ENCODE assay signal across 10 cellular contexts in the genomic region with DNA sequence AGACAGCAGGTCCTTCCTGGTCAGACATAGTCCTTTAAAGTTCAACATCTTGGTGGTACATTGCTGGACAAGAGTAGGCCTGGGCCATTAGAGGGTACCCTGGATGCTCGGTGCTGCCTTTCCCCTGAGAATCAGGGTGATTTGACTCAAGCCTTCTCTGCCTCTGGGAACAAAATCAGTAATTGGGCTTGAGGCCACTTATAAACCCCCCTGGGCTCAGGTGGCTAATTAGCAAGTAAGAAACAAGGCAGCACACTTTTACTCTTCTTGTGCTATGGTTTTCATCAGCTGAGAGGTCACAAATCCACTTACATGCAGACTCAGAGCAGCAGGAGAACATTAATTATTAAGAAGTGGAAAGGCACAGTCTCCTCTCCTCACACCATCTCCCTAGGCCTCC. TPM values are rescaled to one million over a fixed set of nuclear protein-coding genes. Genes with fewer than 3 reads are reported as not detected.
DNase-seq lines count a peak whose midpoint lies in the region; ATAC-seq, FAIRE-seq and TF ChIP-seq lines count a peak whose summit lies in the region.
"Had no signal": no experiment of that assay in that cellular context is flagged by ENCODE, and none has a peak within 500 bp of the region (broad histone marks: within the 10 kb centered on the region; RNA-seq: fewer than 3 reads in every experiment).

No MANE protein-coding gene starts in this region.

- no peak overlapping the region for H2AFZ ChIP-seq in keratinocyte (ENCODE audit: control insufficient read depth, low read length)

- no peaks in the 10 kb centered on the region for H4K20me1 ChIP-seq in keratinocyte (ENCODE audit: control insufficient read depth, extremely low read depth, insufficient read depth, low read length)

- CTCF ChIA-PET in activated CD4-positive, alpha-beta T cell treated with anti-CD3 and anti-CD28 coated beads for 36 hours (lab: Charles Lee), result no interaction called here

- no peak for DNase-seq in activated CD4-positive, alpha-beta T cell treated with anti-CD3 and anti-CD28 coated beads for 36 hours
- no peak for DNase-seq in activated CD4-positive, alpha-beta T cell treated with anti-CD3 and anti-CD28 coated beads for 48 hours
- DNase-seq in WERI-Rb-1 (no peak), keratinocyte (ENCODE audit: low read depth, low spot score) (no peak), HT-29 (ENCODE audit: low spot score) (no peak), caudate nucleus (lab: John Stamatoyannopoulos, UW) (no peak), NCI-H187 treated with DMSO at 0.1 percent for 48 hours (lab: John Stamatoyannopoulos, UW) (no peak)
- DNase-seq: ACHN had no signal

- H3K9ac ChIP-seq in keratinocyte (ENCODE audit: control insufficient read depth, extremely low read depth, insufficient read depth, low read length) (no peak overlapping the region), stomach smooth muscle (ENCODE audit: low read length in 2 of 2) (no peak overlapping the region)

- H3K4me1 ChIP-seq in keratinocyte (ENCODE audit: control insufficient read depth, extremely low read depth, insufficient read depth, low read length) (peaks cover 53% of the 10 kb centered on the region), stomach smooth muscle (ENCODE audit: control insufficient read depth, insufficient read depth, low read length) (peaks cover 16% of the 10 kb centered on the region)

- H3K4me3 ChIP-seq in WERI-Rb-1 (ENCODE audit: low read depth, low read length) (no peak overlapping the region), keratinocyte (ENCODE audit: control insufficient read depth in 2 of 3, extremely low read depth in 1 of 3, insufficient read depth in 2 of 3, low read depth in 1 of 3, low read length in 3 of 3) (no peak overlapping the region), stomach smooth muscle (ENCODE audit: low read length in 2 of 2) (no peak overlapping the region)
- H3K4me3 ChIP-seq: cardiac muscle cell had no signal

- H3K79me2 ChIP-seq in keratinocyte (ENCODE audit: control insufficient read depth, insufficient read depth, low read length), result peaks cover 17% of the 10 kb centered on the region

- H3K27ac Mint-ChIP-seq in activated CD4-positive, alpha-beta T cell treated with anti-CD3 and anti-CD28 coated beads for 36 hours, result peak overlapping the region; percentile 26

- no peak for FAIRE-seq in keratinocyte (lab: Jason Lieb, UNC)

- H3K9me3 ChIP-seq in WERI-Rb-1 (ENCODE audit: severe bottlenecking), result no peaks in the 10 kb centered on the region
- no peaks in the 10 kb centered on the region for H3K9me3 ChIP-seq in keratinocyte (ENCODE audit: control insufficient read depth, low read depth, low read length)
- H3K9me3 ChIP-seq in stomach smooth muscle (ENCODE audit: control insufficient read depth in 2 of 2, low read length in 2 of 2), result no peaks in the 10 kb centered on the region

- H3K4me1 Mint-ChIP-seq in activated CD4-positive, alpha-beta T cell treated with anti-CD3 and anti-CD28 coated beads for 36 hours, result peaks cover 48% of the 10 kb centered on the region

- POLR2A ChIA-PET in activated CD4-positive, alpha-beta T cell treated with anti-CD3 and anti-CD28 coated beads for 36 hours (lab: Charles Lee), result no interaction called here

- H3K36me3 ChIP-seq in WERI-Rb-1 (no peaks in the 10 kb centered on the region), keratinocyte (ENCODE audit: control insufficient read depth in 2 of 2, extremely low read depth in 1 of 2, insufficient read depth in 2 of 2, low read length in 2 of 2) (peaks cover 10 to 13% of the 10 kb centered on the region in 2 experiments), stomach smooth muscle (ENCODE audit: control insufficient read depth in 2 of 2, insufficient read depth in 2 of 2, low read length in 2 of 2) (peaks cover 34 to 45% of the 10 kb centered on the region in 2 donors)
- H3K36me3 ChIP-seq: cardiac muscle cell had no signal

- no peaks in the 10 kb centered on the region for H3K9me3 Mint-ChIP-seq in activated CD4-positive, alpha-beta T cell treated with anti-CD3 and anti-CD28 coated beads for 36 hours (ENCODE audit: low read depth)

- H3K4me3 Mint-ChIP-seq in activated CD4-positive, alpha-beta T cell treated with anti-CD3 and anti-CD28 coated beads for 36 hours, result no peak overlapping the region

- intact Hi-C loops in activated CD4-positive, alpha-beta T cell treated with anti-CD3 and anti-CD28 coated beads for 36 hours (cut with DNase I, micrococcal nuclease), result no loop called here

- no peaks in the 10 kb centered on the region for H3K9me1 ChIP-seq in keratinocyte (ENCODE audit: control insufficient read depth, extremely low read depth, insufficient read depth, low read length)

- H3K27me3 ChIP-seq in WERI-Rb-1 (ENCODE audit: insufficient read depth, low read depth, severe bottlenecking), result no peaks in the 10 kb centered on the region
- H3K27me3 ChIP-seq in keratinocyte (ENCODE audit: control insufficient read depth, extremely low read depth, insufficient read depth, low read length), result no peaks in the 10 kb centered on the region
- no peaks in the 10 kb centered on the region for H3K27me3 ChIP-seq in stomach smooth muscle (ENCODE audit: control insufficient read depth in 1 of 2, insufficient read depth in 2 of 2, low read length in 2 of 2)
- H3K27me3 ChIP-seq: cardiac muscle cell had no signal

- dilution Hi-C loops in keratinocyte (cut with MboI; ENCODE audit: extremely low pct_ligation_motif_present, low sequenced_read_pairs), result no loop called here

- no peaks in the 10 kb centered on the region for H3K27me3 Mint-ChIP-seq in activated CD4-positive, alpha-beta T cell treated with anti-CD3 and anti-CD28 coated beads for 36 hours

- ATAC-seq in activated CD4-positive, alpha-beta T cell treated with anti-CD3 and anti-CD28 coated beads for 36 hours, result no peak

- H3K4me2 ChIP-seq in keratinocyte (ENCODE audit: control insufficient read depth, extremely low read depth, insufficient read depth, low read depth, low read length), result no peak overlapping the region

- peak overlapping the region; percentile 49 for H3K27ac ChIP-seq in WERI-Rb-1
- H3K27ac ChIP-seq in keratinocyte (ENCODE audit: control insufficient read depth, insufficient read depth, low read length), result peak overlapping the region; percentile 96
- H3K27ac ChIP-seq in stomach smooth muscle (ENCODE audit: low read length), result peak overlapping the region; percentile 18
- H3K27ac ChIP-seq in caudate nucleus (ENCODE audit: low read depth, low read length), result no peak overlapping the region
- H3K27ac ChIP-seq: cardiac muscle cell had no signal

- peaks cover 75% of the 10 kb centered on the region for H3K36me3 Mint-ChIP-seq in activated CD4-positive, alpha-beta T cell treated with anti-CD3 and anti-CD28 coated beads for 36 hours (ENCODE audit: low read depth)

- TF ChIP-seq CTCF in WERI-Rb-1 (IDR thresholded peaks at IDR 0.05; ENCODE audit: low read depth, low read length) (no peak), keratinocyte (optimal IDR thresholded peaks at IDR 0.05 in 1 of 3, IDR thresholded peaks at IDR 0.05 in 1 of 3, conservative IDR thresholded peaks at IDR 0.05 in 1 of 3; ENCODE audit: extremely low read depth in 1 of 3, insufficient read depth in 2 of 3, low read length in 3 of 3) (no peak)

RNA-seq across cellular contexts. Expression of a gene that starts 29.9 kb away (rescaled TPM):
- 10 to 100 TPM; 12.2 to 16.8 TPM for total RNA-seq in activated CD4-positive, alpha-beta T cell treated with anti-CD3 and anti-CD28 coated beads for 36 hours
- polyA plus RNA-seq in keratinocyte, result 5.0 to 7.1 TPM (median 6.6 TPM) in 3 replicates
- polyA plus RNA-seq in keratinocyte (2011; ENCODE audit: low read depth), result 2.4 TPM
- polyA plus RNA-seq in keratinocyte (2011; cell fraction: cytosol; rRNA removed), result 3.2 and 5.9 TPM in 2 replicates
- polyA plus RNA-seq in keratinocyte (2011; cell fraction: nucleus; rRNA removed), result 9.4 and 10.9 TPM in 2 replicates
- polyA plus RNA-seq in keratinocyte (2012; ENCODE audit: low replicate concordance), result 2.5 and 3.0 TPM in 2 replicates
- polyA minus RNA-seq in keratinocyte, result 3.6 to 13.8 TPM (median 13.0 TPM) in 3 replicates
- polyA minus RNA-seq in keratinocyte (2011; cell fraction: cytosol; rRNA and poly(A)+ RNA removed), result 5.6 TPM
- 6.8 and 12.0 TPM in 2 replicates for polyA minus RNA-seq in keratinocyte (2011; cell fraction: nucleus; rRNA and poly(A)+ RNA removed)
- total RNA-seq in HT-29 (2014; rRNA removed; shearing (Covaris generic)), result 2.5 and 6.3 TPM in 2 replicates

RNA-seq across cellular contexts. Expression of a gene that starts 37.0 kb away (rescaled TPM):
- total RNA-seq in activated CD4-positive, alpha-beta T cell treated with anti-CD3 and anti-CD28 coated beads for 36 hours, result 100 to 1,000 TPM; 255 to 270 TPM
- 34.2 to 49.0 TPM (median 37.3 TPM) in 3 replicates for polyA plus RNA-seq in keratinocyte
- polyA plus RNA-seq in keratinocyte (2011; ENCODE audit: low read depth), result 99.9 TPM
- 30.0 and 42.3 TPM in 2 replicates for polyA plus RNA-seq in keratinocyte (2011; cell fraction: cytosol; rRNA removed)
- 135 and 160 TPM in 2 replicates for polyA plus RNA-seq in keratinocyte (2011; cell fraction: nucleus; rRNA removed)
- polyA plus RNA-seq in keratinocyte (2012; ENCODE audit: low replicate concordance), result 34.7 and 74.4 TPM in 2 replicates
- polyA minus RNA-seq in keratinocyte, result 39.4 to 118 TPM (median 114 TPM) in 3 replicates
- 22.4 TPM for polyA minus RNA-seq in keratinocyte (2011; cell fraction: cytosol; rRNA and poly(A)+ RNA removed)
- polyA minus RNA-seq in keratinocyte (2011; cell fraction: nucleus; rRNA and poly(A)+ RNA removed), result 95.2 and 170 TPM in 2 replicates
- 30.6 and 41.2 TPM in 2 replicates for total RNA-seq in HT-29 (2014; rRNA removed; shearing (Covaris generic))
